Comparison of ENCODE assay signal across 1 cellular context in genomic region chr10:14017380-14017943, GRCh38.
TF ChIP-seq lines count a peak whose summit lies in the region.

No MANE protein-coding gene starts in this region.

TF ChIP-seq in HepG2, 621 proteins besides CTCF, POLR2A, EP300 and RAD21 (continued from another document):
- no peak for TF ChIP-seq POLR2AphosphoS5 (IDR thresholded peaks at IDR 0.05; ENCODE audit: low read depth, low read length)
- TF ChIP-seq, protein P1, sequence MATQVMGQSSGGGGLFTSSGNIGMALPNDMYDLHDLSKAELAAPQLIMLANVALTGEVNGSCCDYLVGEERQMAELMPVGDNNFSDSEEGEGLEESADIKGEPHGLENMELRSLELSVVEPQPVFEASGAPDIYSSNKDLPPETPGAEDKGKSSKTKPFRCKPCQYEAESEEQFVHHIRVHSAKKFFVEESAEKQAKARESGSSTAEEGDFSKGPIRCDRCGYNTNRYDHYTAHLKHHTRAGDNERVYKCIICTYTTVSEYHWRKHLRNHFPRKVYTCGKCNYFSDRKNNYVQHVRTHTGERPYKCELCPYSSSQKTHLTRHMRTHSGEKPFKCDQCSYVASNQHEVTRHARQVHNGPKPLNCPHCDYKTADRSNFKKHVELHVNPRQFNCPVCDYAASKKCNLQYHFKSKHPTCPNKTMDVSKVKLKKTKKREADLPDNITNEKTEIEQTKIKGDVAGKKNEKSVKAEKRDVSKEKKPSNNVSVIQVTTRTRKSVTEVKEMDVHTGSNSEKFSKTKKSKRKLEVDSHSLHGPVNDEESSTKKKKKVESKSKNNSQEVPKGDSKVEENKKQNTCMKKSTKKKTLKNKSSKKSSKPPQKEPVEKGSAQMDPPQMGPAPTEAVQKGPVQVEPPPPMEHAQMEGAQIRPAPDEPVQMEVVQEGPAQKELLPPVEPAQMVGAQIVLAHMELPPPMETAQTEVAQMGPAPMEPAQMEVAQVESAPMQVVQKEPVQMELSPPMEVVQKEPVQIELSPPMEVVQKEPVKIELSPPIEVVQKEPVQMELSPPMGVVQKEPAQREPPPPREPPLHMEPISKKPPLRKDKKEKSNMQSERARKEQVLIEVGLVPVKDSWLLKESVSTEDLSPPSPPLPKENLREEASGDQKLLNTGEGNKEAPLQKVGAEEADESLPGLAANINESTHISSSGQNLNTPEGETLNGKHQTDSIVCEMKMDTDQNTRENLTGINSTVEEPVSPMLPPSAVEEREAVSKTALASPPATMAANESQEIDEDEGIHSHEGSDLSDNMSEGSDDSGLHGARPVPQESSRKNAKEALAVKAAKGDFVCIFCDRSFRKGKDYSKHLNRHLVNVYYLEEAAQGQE (IDR thresholded peaks at IDR 0.05; ENCODE audit: borderline replicate concordance in 1 of 2, low read depth in 1 of 2, low read length in 2 of 2), result no peak
- TF ChIP-seq ZNF207 (IDR thresholded peaks at IDR 0.05; ENCODE audit: borderline replicate concordance), result no peak
- no peak for TF ChIP-seq ZNF333 (CRISPR knock-in tag; IDR thresholded peaks at IDR 0.05; ENCODE audit: borderline replicate concordance)
